1 cellular context compared by ENCODE assay signal in the genomic region with DNA sequence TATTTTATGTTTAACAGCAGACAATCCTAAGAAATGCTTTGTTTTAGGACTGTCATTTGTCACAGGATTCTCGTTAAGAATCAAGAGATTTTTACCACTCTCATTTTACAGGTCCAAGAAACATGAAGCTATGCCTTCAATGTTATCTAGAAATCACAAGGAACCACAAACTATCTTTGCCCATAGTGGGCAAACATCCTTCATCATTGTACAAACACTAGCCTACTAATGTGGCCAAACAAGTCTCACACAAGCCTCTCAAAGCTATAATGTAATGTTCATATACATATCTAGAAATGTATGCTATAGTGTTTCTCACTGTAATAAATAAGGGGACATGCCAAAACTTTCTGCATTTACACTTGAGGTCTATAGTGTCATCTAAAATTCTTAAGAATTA.
TF ChIP-seq lines count a peak whose summit lies in the region.

No MANE protein-coding gene starts in this region.

TF ChIP-seq in A549, 52 proteins besides CTCF, POLR2A, EP300 and RAD21 (continued from another document):
- TF ChIP-seq NFE2L2 (conservative IDR thresholded peaks at IDR 0.05; ENCODE audit: low read length) (no peak), EHMT2 (IDR thresholded peaks at IDR 0.05; ENCODE audit: low read depth) (no peak)
